22 cellular contexts compared by ENCODE assay signal in genomic region chr14:55800443-55800842, GRCh38.
"Had no signal": no experiment of that assay in that cellular context is flagged by ENCODE, and none has a peak within 500 bp of the region (broad histone marks: within the 10 kb centered on the region; RNA-seq: fewer than 3 reads in every experiment).

No MANE protein-coding gene starts in this region.

- H3K27ac Mint-ChIP-seq: activated naive CD4-positive, alpha-beta T cell treated with anti-CD3 and anti-CD28 coated beads, Interleukin-2, amount 10 ng/mL, durations not matched to agents 7 days and 5 days; activated T-cell treated with anti-CD3 and anti-CD28 coated beads, Interleukin-2, amount 50 U/mL, for 24 hours; neural progenitor cell; stimulated activated naive CD8-positive, alpha-beta T cell treated with anti-CD3 and anti-CD28 coated beads, Interleukin-15, Interleukin-2, amounts not matched to agents 100 ng/mL and 50 ng/mL, for 24 hours had no signal

- H3K9me3 ChIP-seq: left ventricle myocardium inferior, prostate gland, right atrium auricular region, vagina had no signal

- H3K27me3 Mint-ChIP-seq: activated naive CD4-positive, alpha-beta T cell treated with anti-CD3 and anti-CD28 coated beads, Interleukin-2, amount 10 ng/mL, durations not matched to agents 7 days and 5 days; activated T-cell treated with anti-CD3 and anti-CD28 coated beads, Interleukin-2, amount 50 U/mL, for 24 hours; stimulated activated naive CD8-positive, alpha-beta T cell treated with anti-CD3 and anti-CD28 coated beads, Interleukin-15, Interleukin-2, amounts not matched to agents 100 ng/mL and 50 ng/mL, for 24 hours had no signal

- H3K36me3 Mint-ChIP-seq: neural progenitor cell had no signal

- H3K4me3 Mint-ChIP-seq: activated naive CD4-positive, alpha-beta T cell treated with anti-CD3 and anti-CD28 coated beads, Interleukin-2, amount 10 ng/mL, durations not matched to agents 7 days and 5 days; activated T-cell treated with anti-CD3 and anti-CD28 coated beads, Interleukin-2, amount 50 U/mL, for 24 hours; neural progenitor cell; stimulated activated naive CD8-positive, alpha-beta T cell treated with anti-CD3 and anti-CD28 coated beads, Interleukin-15, Interleukin-2, amounts not matched to agents 100 ng/mL and 50 ng/mL, for 24 hours had no signal

- H3K27me3 ChIP-seq: brain microvascular endothelial cell, dorsolateral prefrontal cortex, neural progenitor cell, right atrium auricular region, tibial nerve, vagina had no signal

- H3K4me1 ChIP-seq: prostate gland, right atrium auricular region had no signal

- DNase-seq: activated CD4-positive, alpha-beta T cell treated with anti-CD3 and anti-CD28 coated beads, Interleukin-2, amount 50 U/mL, for 48 hours; activated effector memory CD4-positive, alpha-beta T cell treated with Interleukin-2 at 50 U/mL for 16 hours; activated naive CD4-positive, alpha-beta T cell treated with anti-CD3 and anti-CD28 coated beads, Interleukin-2, amount 10 ng/mL, durations not matched to agents 7 days and 5 days; activated T-cell treated with anti-CD3 and anti-CD28 coated beads, Interleukin-2, amount 50 U/mL, for 24 hours; aorta; brain microvascular endothelial cell; central memory CD4-positive, alpha-beta T cell; dorsolateral prefrontal cortex; foreskin melanocyte; glutamatergic neuron; hypothalamus; left ventricle myocardium inferior; stimulated activated CD4-positive, alpha-beta T cell treated with anti-CD3 and anti-CD28 coated beads, Interleukin-2, amount 100 ng/mL, for 24 hours; T1000; WERI-Rb-1 had no signal

- H3K36me3 ChIP-seq: brain microvascular endothelial cell, left ventricle myocardium inferior, neural progenitor cell, prostate gland, right atrium auricular region, tibial nerve, vagina, WERI-Rb-1 had no signal

- H3K4me3 ChIP-seq: dorsolateral prefrontal cortex, left ventricle myocardium inferior, neural progenitor cell, prostate gland, right atrium auricular region, tibial nerve, vagina had no signal

- H3K9ac ChIP-seq: neural progenitor cell had no signal

- H3K27ac ChIP-seq: brain microvascular endothelial cell, dorsolateral prefrontal cortex, epithelial cell of prostate, left ventricle myocardium inferior, neural progenitor cell, prostate gland, right atrium auricular region, tibial nerve, vagina, WERI-Rb-1 had no signal
